ENCODE assay signal across 27 cellular contexts in genomic region chr1:167766538-167766937, GRCh38.
"Had no signal": no experiment of that assay in that cellular context is flagged by ENCODE, and none has a peak within 500 bp of the region (broad histone marks: within the 10 kb centered on the region; RNA-seq: fewer than 3 reads in every experiment).

No MANE protein-coding gene starts in this region.

- H2AFZ ChIP-seq: parathyroid adenoma had no signal

- DNase-seq: effector memory CD8-positive, alpha-beta T cell; foreskin melanocyte; glutamatergic neuron; hypothalamus; immature natural killer cell; islet precursor cell; kidney glomerular epithelial cell; mesenchymal stem cell; mucosa of descending colon; naive B cell; stimulated activated CD4-positive, alpha-beta T cell treated with anti-CD3 and anti-CD28 coated beads, Interleukin-2, amount 100 ng/mL, for 24 hours; stimulated activated CD4-positive, alpha-beta T cell treated with anti-CD3 and anti-CD28 coated beads, Interleukin-4, amount 100 ng/mL, for 24 hours; stimulated activated naive CD4-positive, alpha-beta T cell treated with Interleukin-2 at 50 U/mL for 16 hours; stomach; thyroid gland had no signal

- H3K4me1 ChIP-seq: parathyroid adenoma, thyroid gland had no signal

- ATAC-seq: effector memory CD8-positive, alpha-beta T cell; mucosa of descending colon; natural killer cell treated with Interleukin-12 subunit alpha and Interleukin-12 subunit beta and Interleukin-15 and Interleukin-18, amount 100 ng/mL, for 72 hours; sciatic nerve; stimulated activated effector memory CD8-positive, alpha-beta T cell treated with anti-CD3 and anti-CD28 coated beads, Interleukin-12 subunit alpha, Interleukin-12 subunit beta, amount 100 ng/mL, for 72 hours had no signal

- H3K4me3 ChIP-seq: coronary artery, esophagus muscularis mucosa, lung, mucosa of descending colon, stomach, thyroid gland had no signal

- H3K79me2 ChIP-seq: parathyroid adenoma had no signal

- H3K9me3 Mint-ChIP-seq: effector memory CD8-positive, alpha-beta T cell; immature natural killer cell; naive B cell; natural killer cell treated with Interleukin-12 subunit alpha and Interleukin-12 subunit beta and Interleukin-15 and Interleukin-18, amount 100 ng/mL, for 72 hours; stimulated activated effector memory CD8-positive, alpha-beta T cell treated with anti-CD3 and anti-CD28 coated beads, Interleukin-12 subunit alpha, Interleukin-12 subunit beta, amount 100 ng/mL, for 72 hours; type B pancreatic cell had no signal

- H3K36me3 Mint-ChIP-seq: stimulated activated effector memory CD8-positive, alpha-beta T cell treated with anti-CD3 and anti-CD28 coated beads, Interleukin-12 subunit alpha, Interleukin-12 subunit beta, amount 100 ng/mL, for 72 hours had no signal

- H3K27me3 Mint-ChIP-seq: effector memory CD8-positive, alpha-beta T cell; naive B cell; natural killer cell treated with Interleukin-12 subunit alpha and Interleukin-12 subunit beta and Interleukin-15 and Interleukin-18, amount 100 ng/mL, for 72 hours; progenitor cell of endocrine pancreas; type B pancreatic cell had no signal

- H3K36me3 ChIP-seq: thyroid gland had no signal

- H3K4me3 Mint-ChIP-seq: effector memory CD8-positive, alpha-beta T cell; immature natural killer cell; mesothelial cell of epicardium; naive B cell; natural killer cell treated with Interleukin-12 subunit alpha and Interleukin-12 subunit beta and Interleukin-15 and Interleukin-18, amount 100 ng/mL, for 72 hours; neural crest cell; stimulated activated effector memory CD8-positive, alpha-beta T cell treated with anti-CD3 and anti-CD28 coated beads, Interleukin-12 subunit alpha, Interleukin-12 subunit beta, amount 100 ng/mL, for 72 hours; type B pancreatic cell had no signal

- H3K27ac ChIP-seq: coronary artery, esophagus muscularis mucosa, parathyroid adenoma, stomach, thyroid gland had no signal

- H3K9ac ChIP-seq: parathyroid adenoma had no signal

- H3K9me3 ChIP-seq: esophagus muscularis mucosa, mucosa of descending colon, stomach, thyroid gland had no signal

- H3K27me3 ChIP-seq: esophagus muscularis mucosa, stomach, thyroid gland had no signal

- H3K27ac Mint-ChIP-seq: effector memory CD8-positive, alpha-beta T cell; immature natural killer cell; mesothelial cell of epicardium; natural killer cell treated with Interleukin-12 subunit alpha and Interleukin-12 subunit beta and Interleukin-15 and Interleukin-18, amount 100 ng/mL, for 72 hours; progenitor cell of endocrine pancreas; stimulated activated effector memory CD8-positive, alpha-beta T cell treated with anti-CD3 and anti-CD28 coated beads, Interleukin-12 subunit alpha, Interleukin-12 subunit beta, amount 100 ng/mL, for 72 hours; type B pancreatic cell had no signal

- FAIRE-seq: endometrium had no signal
